In genomic region chr14:97833291-97833690, GRCh38 we compare ENCODE assay signal across 24 cellular contexts.
"Had no signal": no experiment of that assay in that cellular context is flagged by ENCODE, and none has a peak within 500 bp of the region (broad histone marks: within the 10 kb centered on the region; RNA-seq: fewer than 3 reads in every experiment).

No MANE protein-coding gene starts in this region.

- H3K36me3 Mint-ChIP-seq: natural killer cell treated with Interleukin-12 subunit alpha and Interleukin-12 subunit beta and Interleukin-15 and Interleukin-18, amount 100 ng/mL, for 72 hours; stimulated activated memory B cell treated with anti-CD40 and anti-IgM and Interleukin-4, amounts not matched to agents 10 μg/mL and 1 μg/mL and 100 μg/mL, for 72 hours had no signal

- DNase-seq: effector memory CD8-positive, alpha-beta T cell; foreskin fibroblast; kidney; left cardiac atrium; left ventricle myocardium superior; mesenchymal stem cell; midbrain; spleen; stimulated activated CD4-positive, alpha-beta T cell treated with anti-CD3 and anti-CD28 coated beads, Interleukin-15, amount 100 ng/mL, for 24 hours; stimulated activated CD4-positive, alpha-beta T cell treated with anti-CD3 and anti-CD28 coated beads, Interleukin-1b, Interleukin-23, amount 100 ng/mL, for 48 hours; stimulated activated CD4-positive, alpha-beta T cell treated with anti-CD3 and anti-CD28 coated beads, Interleukin-4, amount 100 ng/mL, for 24 hours; stimulated activated naive CD8-positive, alpha-beta T cell treated with anti-CD3 and anti-CD28 coated beads, Interleukin-15, amount 100 ng/mL, for 72 hours; testis; trophoblast cell had no signal

- H3K4me3 ChIP-seq: esophagus muscularis mucosa, gastroesophageal sphincter, lung, prostate gland, spleen, testis had no signal

- ATAC-seq: effector memory CD8-positive, alpha-beta T cell; gastroesophageal sphincter; left cardiac atrium; left ventricle myocardium superior; natural killer cell treated with Interleukin-12 subunit alpha and Interleukin-12 subunit beta and Interleukin-15 and Interleukin-18, amount 100 ng/mL, for 72 hours; sciatic nerve; stimulated activated memory B cell treated with anti-CD40 and anti-IgM and Interleukin-4, amounts not matched to agents 10 μg/mL and 1 μg/mL and 100 μg/mL, for 72 hours; stimulated activated naive CD8-positive, alpha-beta T cell treated with anti-CD3 and anti-CD28 coated beads, Interleukin-15, amount 100 ng/mL, for 72 hours had no signal

- H3K4me1 Mint-ChIP-seq: stimulated activated memory B cell treated with anti-CD40 and anti-IgM and Interleukin-4, amounts not matched to agents 10 μg/mL and 1 μg/mL and 100 μg/mL, for 72 hours; stimulated activated naive CD8-positive, alpha-beta T cell treated with anti-CD3 and anti-CD28 coated beads, Interleukin-15, amount 100 ng/mL, for 72 hours had no signal

- H3K79me2 ChIP-seq: parathyroid adenoma had no signal

- H3K36me3 ChIP-seq: esophagus muscularis mucosa, gastroesophageal sphincter, prostate gland, spleen had no signal

- H3K27ac Mint-ChIP-seq: dendritic cell treated with granulocyte-macrophage colony-stimulating factor and Interleukin-4, amounts not matched to agents 40 ng/mL and 50 ng/mL, for 4 days; effector memory CD8-positive, alpha-beta T cell; natural killer cell treated with Interleukin-12 subunit alpha and Interleukin-12 subunit beta and Interleukin-15 and Interleukin-18, amount 100 ng/mL, for 72 hours; stimulated activated memory B cell treated with anti-CD40 and anti-IgM and Interleukin-4, amounts not matched to agents 10 μg/mL and 1 μg/mL and 100 μg/mL, for 72 hours; stimulated activated naive CD8-positive, alpha-beta T cell treated with anti-CD3 and anti-CD28 coated beads, Interleukin-15, amount 100 ng/mL, for 72 hours had no signal

- H3K27me3 ChIP-seq: testis had no signal

- H3K4me3 Mint-ChIP-seq: dendritic cell treated with granulocyte-macrophage colony-stimulating factor and Interleukin-4, amounts not matched to agents 40 ng/mL and 50 ng/mL, for 4 days; effector memory CD8-positive, alpha-beta T cell; natural killer cell treated with Interleukin-12 subunit alpha and Interleukin-12 subunit beta and Interleukin-15 and Interleukin-18, amount 100 ng/mL, for 72 hours; stimulated activated memory B cell treated with anti-CD40 and anti-IgM and Interleukin-4, amounts not matched to agents 10 μg/mL and 1 μg/mL and 100 μg/mL, for 72 hours; stimulated activated naive CD8-positive, alpha-beta T cell treated with anti-CD3 and anti-CD28 coated beads, Interleukin-15, amount 100 ng/mL, for 72 hours had no signal

- H3K9me3 Mint-ChIP-seq: dendritic cell treated with granulocyte-macrophage colony-stimulating factor and Interleukin-4, amounts not matched to agents 40 ng/mL and 50 ng/mL, for 4 days; effector memory CD8-positive, alpha-beta T cell; natural killer cell treated with Interleukin-12 subunit alpha and Interleukin-12 subunit beta and Interleukin-15 and Interleukin-18, amount 100 ng/mL, for 72 hours; stimulated activated naive CD8-positive, alpha-beta T cell treated with anti-CD3 and anti-CD28 coated beads, Interleukin-15, amount 100 ng/mL, for 72 hours had no signal

- H3K9ac ChIP-seq: parathyroid adenoma had no signal

- H3K9me3 ChIP-seq: esophagus muscularis mucosa, gastroesophageal sphincter, prostate gland, spleen, testis had no signal

- H3K4me1 ChIP-seq: esophagus muscularis mucosa, gastroesophageal sphincter, parathyroid adenoma, prostate gland, spleen, testis had no signal

- H2AFZ ChIP-seq: parathyroid adenoma had no signal

- H3K27me3 Mint-ChIP-seq: dendritic cell treated with granulocyte-macrophage colony-stimulating factor and Interleukin-4, amounts not matched to agents 40 ng/mL and 50 ng/mL, for 4 days; stimulated activated memory B cell treated with anti-CD40 and anti-IgM and Interleukin-4, amounts not matched to agents 10 μg/mL and 1 μg/mL and 100 μg/mL, for 72 hours; stimulated activated naive CD8-positive, alpha-beta T cell treated with anti-CD3 and anti-CD28 coated beads, Interleukin-15, amount 100 ng/mL, for 72 hours had no signal

- H3K27ac ChIP-seq: epithelial cell of prostate, esophagus muscularis mucosa, gastroesophageal sphincter, parathyroid adenoma, prostate gland, spleen, testis had no signal
